In the genomic region with DNA sequence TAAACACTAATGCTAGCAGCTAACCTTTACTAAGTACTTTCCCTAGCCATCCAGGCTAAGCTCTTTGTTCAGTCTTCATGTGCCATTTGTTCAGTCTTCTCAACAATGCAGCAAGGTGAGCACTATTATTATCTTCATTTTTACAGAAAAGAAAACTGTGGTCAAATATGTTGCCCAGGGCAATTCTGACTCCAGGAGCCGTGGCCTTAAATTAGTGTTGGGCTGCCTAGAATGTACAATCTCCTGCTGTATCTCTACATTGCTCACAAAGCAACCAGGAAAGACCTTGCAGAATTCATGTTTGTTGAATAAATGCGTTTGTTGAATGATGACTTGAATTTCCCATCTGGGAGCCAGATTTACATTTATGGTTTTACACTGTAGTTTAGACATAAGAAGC, we compare ENCODE assay signal across 30 cellular contexts. TPM values are rescaled to one million over a fixed set of nuclear protein-coding genes. Genes with fewer than 3 reads are reported as not detected.
DNase-seq lines count a peak whose midpoint lies in the region; ATAC-seq and TF ChIP-seq lines count a peak whose summit lies in the region.
"Had no signal": no experiment of that assay in that cellular context is flagged by ENCODE, and none has a peak within 500 bp of the region (broad histone marks: within the 10 kb centered on the region; RNA-seq: fewer than 3 reads in every experiment).

No MANE protein-coding gene starts in this region.

- H3K9me2 ChIP-seq in GM23338 (ENCODE audit: insufficient read depth): peaks cover 8% of the 10 kb centered on the region; the same call in 1 of the 2 replicates

- H3K14ac ChIP-seq in trophoblast cell (ENCODE audit: low read length): no peak overlapping the region

- H2AFZ ChIP-seq in GM23338 (no peak overlapping the region), trophoblast cell (ENCODE audit: insufficient read depth, low read length, poor library complexity) (no peak overlapping the region)

- H3F3A ChIP-seq in GM23338 (replicated peaks; ENCODE audit: low read depth): no peaks in the 10 kb centered on the region

- peak overlapping the region; percentile 5 for H3K4me3 Mint-ChIP-seq in activated CD4-positive, alpha-beta T cell treated with anti-CD3 and anti-CD28 coated beads for 36 hours
- H3K4me3 Mint-ChIP-seq in GM23338: no peak overlapping the region
- H3K4me3 Mint-ChIP-seq: activated CD8-positive, alpha-beta T cell treated with anti-CD3 and anti-CD28 coated beads for 36 hours; CD4-positive, alpha-beta memory T cell; effector memory CD8-positive, alpha-beta T cell; immature natural killer cell; nephron; stimulated activated effector memory CD8-positive, alpha-beta T cell treated with anti-CD3 and anti-CD28 coated beads, Interleukin-12 subunit alpha, Interleukin-12 subunit beta, amount 100 ng/mL, for 72 hours had no signal

- H3K27ac Mint-ChIP-seq in activated CD4-positive, alpha-beta T cell treated with anti-CD3 and anti-CD28 coated beads for 36 hours: peak overlapping the region; percentile 10
- H3K27ac Mint-ChIP-seq in GM23338: peak overlapping the region; percentile 62
- H3K27ac Mint-ChIP-seq: activated CD8-positive, alpha-beta T cell treated with anti-CD3 and anti-CD28 coated beads for 36 hours; effector memory CD8-positive, alpha-beta T cell; immature natural killer cell; nephron; stimulated activated effector memory CD8-positive, alpha-beta T cell treated with anti-CD3 and anti-CD28 coated beads, Interleukin-12 subunit alpha, Interleukin-12 subunit beta, amount 100 ng/mL, for 72 hours had no signal

- H4K20me1 ChIP-seq in GM23338 (replicated peaks; ENCODE audit: insufficient read depth): no peaks in the 10 kb centered on the region

- DNase-seq in activated CD4-positive, alpha-beta T cell treated with anti-CD3 and anti-CD28 coated beads for 36 hours: no peak
- DNase-seq in activated CD4-positive, alpha-beta T cell treated with anti-CD3 and anti-CD28 coated beads for 4 hours: no peak
- DNase-seq in GM23338 (ENCODE audit: low spot score) (no peak), NCI-H2227 (lab: John Stamatoyannopoulos, UW; ENCODE audit: unreplicated experiment) (peak; percentile 87), trophoblast cell (peak; percentile 77 to 95)
- DNase-seq in stimulated activated CD8-positive, alpha-beta memory T cell treated with anti-CD3 and anti-CD28 coated beads, Interleukin-4, amount 100 ng/mL, for 48 hours: no peak
- DNase-seq: activated CD8-positive, alpha-beta T cell treated with anti-CD3 and anti-CD28 coated beads for 36 hours; activated gamma-delta T cell; AML-193; caudate nucleus; CD4-positive, alpha-beta memory T cell; effector memory CD8-positive, alpha-beta T cell; immature natural killer cell; Karpas-422; left colon; NCI-H1436 treated with DMSO at 0.1 percent for 48 hours; NCI-H2171 treated with DMSO at 0.1 percent for 48 hours; NCI-H524; SHP77 treated with DMSO at 0.1 percent for 48 hours; stimulated activated CD4-positive, alpha-beta T cell treated with anti-CD3 and anti-CD28 coated beads, Interleukin-15, amount 100 ng/mL, for 24 hours; stimulated activated CD4-positive, alpha-beta T cell treated with anti-CD3 and anti-CD28 coated beads, Interleukin-4, amount 100 ng/mL, for 4 hours; T-helper 2 cell had no signal

- CTCF ChIA-PET in activated CD4-positive, alpha-beta T cell treated with anti-CD3 and anti-CD28 coated beads for 36 hours (lab: Charles Lee): interaction anchor here (0.6 kb wide), 1 partner anchor 343 kb away, joined by 4 read pairs; no protein-coding TSS in a partner anchor

- no peak overlapping the region for H3K4ac ChIP-seq in trophoblast cell (ENCODE audit: low read depth, low read length)

- H3K36me3 ChIP-seq in GM23338 (ENCODE audit: insufficient read depth): no peaks in the 10 kb centered on the region
- no peaks in the 10 kb centered on the region for H3K36me3 ChIP-seq in trophoblast cell (ENCODE audit: control insufficient read depth in 1 of 2, insufficient read depth in 2 of 2, low read length in 2 of 2)
- H3K36me3 ChIP-seq: suprapubic skin had no signal

- H2BK5ac ChIP-seq in trophoblast cell (ENCODE audit: low read depth, low read length, poor library complexity): no peak overlapping the region

- H3K4me1 Mint-ChIP-seq in activated CD4-positive, alpha-beta T cell treated with anti-CD3 and anti-CD28 coated beads for 36 hours: peaks cover 50% of the 10 kb centered on the region
- peaks cover 15% of the 10 kb centered on the region for H3K4me1 Mint-ChIP-seq in GM23338
- H3K4me1 Mint-ChIP-seq: immature natural killer cell; stimulated activated effector memory CD8-positive, alpha-beta T cell treated with anti-CD3 and anti-CD28 coated beads, Interleukin-12 subunit alpha, Interleukin-12 subunit beta, amount 100 ng/mL, for 72 hours had no signal

- peaks cover 3% of the 10 kb centered on the region for H3K9me3 ChIP-seq in trophoblast cell (ENCODE audit: insufficient read depth, low read depth, low read length)
- H3K9me3 ChIP-seq: A549, suprapubic skin had no signal

- no peaks in the 10 kb centered on the region for H3K36me3 Mint-ChIP-seq in activated CD4-positive, alpha-beta T cell treated with anti-CD3 and anti-CD28 coated beads for 36 hours (ENCODE audit: low read depth)
- H3K36me3 Mint-ChIP-seq in GM23338 (ENCODE audit: low read depth): no peaks in the 10 kb centered on the region
- H3K36me3 Mint-ChIP-seq: immature natural killer cell; stimulated activated effector memory CD8-positive, alpha-beta T cell treated with anti-CD3 and anti-CD28 coated beads, Interleukin-12 subunit alpha, Interleukin-12 subunit beta, amount 100 ng/mL, for 72 hours had no signal

- H3K4me2 ChIP-seq in GM23338: no peak overlapping the region; the same call in 1 of the 2 replicates
- H3K4me2 ChIP-seq in trophoblast cell (ENCODE audit: low read length): no peak overlapping the region
- H3K4me2 ChIP-seq: A549 had no signal

- H3K27ac ChIP-seq in GM23338 (ENCODE audit: low read depth) (no peak overlapping the region), trophoblast cell (ENCODE audit: low read depth, low read length) (no peak overlapping the region)
- H3K27ac ChIP-seq: A549, coronary artery, suprapubic skin had no signal

- H3K4me1 ChIP-seq in GM23338 (ENCODE audit: insufficient read depth) (peaks cover 5% of the 10 kb centered on the region; the same call in 1 of the 2 replicates), trophoblast cell (ENCODE audit: control insufficient read depth in 1 of 2, insufficient read depth in 2 of 2, low read length in 2 of 2) (peaks cover 5 to 6% of the 10 kb centered on the region in 2 experiments)
- H3K4me1 ChIP-seq: A549, suprapubic skin had no signal

- no peak overlapping the region for H3K23ac ChIP-seq in trophoblast cell (ENCODE audit: low read length)

- no peak overlapping the region for H4K91ac ChIP-seq in trophoblast cell (ENCODE audit: low read depth, low read length)

- H3K4me3 ChIP-seq in GM23338 (no peak overlapping the region), trophoblast cell (ENCODE audit: low read depth, low read length) (no peak overlapping the region)
- H3K4me3 ChIP-seq: A549, coronary artery, suprapubic skin had no signal

- H2BK12ac ChIP-seq in trophoblast cell (ENCODE audit: low read length): no peak overlapping the region

- no peaks in the 10 kb centered on the region for H3K27me3 ChIP-seq in GM23338 (ENCODE audit: insufficient read depth)
- H3K27me3 ChIP-seq in trophoblast cell (ENCODE audit: insufficient read depth, low read length): no peaks in the 10 kb centered on the region
- H3K27me3 ChIP-seq: suprapubic skin had no signal

- TF ChIP-seq CTCF in GM23338 (conservative IDR thresholded peaks at IDR 0.05; ENCODE audit: low read depth in 2 of 2): no peak

- H3K79me2 ChIP-seq in GM23338 (replicated peaks; ENCODE audit: insufficient read depth) (no peaks in the 10 kb centered on the region), trophoblast cell (ENCODE audit: control insufficient read depth, insufficient read depth, low read length, poor library complexity) (no peaks in the 10 kb centered on the region)

- H3K79me1 ChIP-seq in trophoblast cell (ENCODE audit: low read length): no peaks in the 10 kb centered on the region

- WGBS in trophoblast cell (ENCODE audit: extremely low coverage, insufficient coverage, insufficient read length): no CpG with 5 or more reads among the region's 2 CpGs

- no peak overlapping the region for H4K8ac ChIP-seq in trophoblast cell (ENCODE audit: low read depth, low read length)

- H2AK5ac ChIP-seq in trophoblast cell (ENCODE audit: low read length): no peak overlapping the region

- POLR2A ChIA-PET in activated CD4-positive, alpha-beta T cell treated with anti-CD3 and anti-CD28 coated beads for 36 hours (lab: Charles Lee): no interaction called here

- H2BK120ac ChIP-seq in trophoblast cell (ENCODE audit: insufficient read depth, low read length, poor library complexity): no peak overlapping the region

- H3K9ac ChIP-seq in trophoblast cell (ENCODE audit: low read length): no peak overlapping the region

- intact Hi-C loops in activated CD4-positive, alpha-beta T cell treated with anti-CD3 and anti-CD28 coated beads for 36 hours (cut with DNase I, micrococcal nuclease): loop anchor here in 1 of 2 experiments (1.0 kb wide), 1 partner anchor 14 kb away; the partner anchor contains the start of gene CD101

- ATAC-seq in activated CD4-positive, alpha-beta T cell treated with anti-CD3 and anti-CD28 coated beads for 36 hours: no peak
- ATAC-seq in GM23338 (no peak), GM18498 (IDR thresholded peaks at IDR 0.05; ENCODE audit: unreplicated experiment) (no peak), GM19023 (IDR thresholded peaks at IDR 0.05; ENCODE audit: unreplicated experiment) (no peak)
- ATAC-seq: A549; activated CD8-positive, alpha-beta T cell treated with anti-CD3 and anti-CD28 coated beads for 36 hours; effector memory CD8-positive, alpha-beta T cell; HepG2; left colon; stimulated activated effector memory CD8-positive, alpha-beta T cell treated with anti-CD3 and anti-CD28 coated beads, Interleukin-12 subunit alpha, Interleukin-12 subunit beta, amount 100 ng/mL, for 72 hours had no signal

- H3K9me3 Mint-ChIP-seq in activated CD4-positive, alpha-beta T cell treated with anti-CD3 and anti-CD28 coated beads for 36 hours (ENCODE audit: low read depth): no peaks in the 10 kb centered on the region
- H3K9me3 Mint-ChIP-seq in GM23338: no peaks in the 10 kb centered on the region
- H3K9me3 Mint-ChIP-seq: activated CD8-positive, alpha-beta T cell treated with anti-CD3 and anti-CD28 coated beads for 36 hours; CD4-positive, alpha-beta memory T cell; effector memory CD8-positive, alpha-beta T cell; immature natural killer cell; nephron; stimulated activated effector memory CD8-positive, alpha-beta T cell treated with anti-CD3 and anti-CD28 coated beads, Interleukin-12 subunit alpha, Interleukin-12 subunit beta, amount 100 ng/mL, for 72 hours had no signal

- H4K12ac ChIP-seq in trophoblast cell (ENCODE audit: low read depth, low read length): no peak overlapping the region

- H3K18ac ChIP-seq in trophoblast cell (ENCODE audit: low read length): no peak overlapping the region

- H3K27me3 Mint-ChIP-seq in activated CD4-positive, alpha-beta T cell treated with anti-CD3 and anti-CD28 coated beads for 36 hours: no peaks in the 10 kb centered on the region
- peaks cover 2% of the 10 kb centered on the region for H3K27me3 Mint-ChIP-seq in GM23338 (ENCODE audit: insufficient read depth, low read depth, poor library complexity)
- H3K27me3 Mint-ChIP-seq: activated CD8-positive, alpha-beta T cell treated with anti-CD3 and anti-CD28 coated beads for 36 hours; CD4-positive, alpha-beta memory T cell had no signal

RNA-seq across cellular contexts. Expression of gene CD101, which starts 14.1 kb away (rescaled TPM):
- total RNA-seq in activated CD4-positive, alpha-beta T cell treated with anti-CD3 and anti-CD28 coated beads for 36 hours: under 1 TPM; 0.30 to 0.60 TPM
- total RNA-seq in GM23338 (2014; rRNA removed; shearing (Covaris generic)): 0.74 and 1.2 TPM in 2 replicates
- 0.35 and 1.3 TPM in 2 replicates for polyA plus RNA-seq in GM23338 (2016; fragmentation: Nextera tagmentation; extraction: Ambion mirVana)
- 0.82 and 1.3 TPM in 2 replicates for polyA plus RNA-seq in trophoblast cell (2013)

RNA-seq across cellular contexts. Expression of gene TTF2, which starts 44.4 kb away (rescaled TPM):
- 100 to 1,000 TPM in 1 of 2 experiments, 10 to 100 TPM in 1; 99.7 to 108 TPM for total RNA-seq in activated CD4-positive, alpha-beta T cell treated with anti-CD3 and anti-CD28 coated beads for 36 hours
- 57.5 and 85.4 TPM in 2 replicates for total RNA-seq in GM23338 (2014; rRNA removed; shearing (Covaris generic))
- 81.1 and 84.7 TPM in 2 replicates for polyA plus RNA-seq in GM23338 (2016; fragmentation: Nextera tagmentation; extraction: Ambion mirVana)
- 15.3 and 16.6 TPM in 2 replicates for polyA plus RNA-seq in trophoblast cell (2013)

Comparison
In these comparisons a context has a peak if more than half of its experiments do, and no peak if none do; other contexts are left out.
1. DNase-seq: peak in NCI-H2227 (single experiment) and trophoblast cell (2 of 2); none in activated CD4-positive, alpha-beta T cell treated with anti-CD3 and anti-CD28 coated beads for 36 hours (single experiment), activated CD4-positive, alpha-beta T cell treated with anti-CD3 and anti-CD28 coated beads for 4 hours (0 of 2), GM23338 (single experiment) and stimulated activated CD8-positive, alpha-beta memory T cell treated with anti-CD3 and anti-CD28 coated beads, Interleukin-4, amount 100 ng/mL, for 48 hours (single experiment).